In genomic region chrX:123732679-123733363, GRCh38 we compare ENCODE assay signal across 1 cellular context.
A peak's percentile ranks its signal among the peaks of the same experiment; 100 is the strongest.
TF ChIP-seq lines count a peak whose summit lies in the region.

Gene THOC2, minus strand, starts transcription at chrX:123733052. Its CDS starts 30 bp downstream, at chrX:123733022.

TF ChIP-seq in K562, 482 proteins besides CTCF, POLR2A, EP300 and RAD21 (continued from another document and continues in another):
- TF ChIP-seq, protein P1, sequence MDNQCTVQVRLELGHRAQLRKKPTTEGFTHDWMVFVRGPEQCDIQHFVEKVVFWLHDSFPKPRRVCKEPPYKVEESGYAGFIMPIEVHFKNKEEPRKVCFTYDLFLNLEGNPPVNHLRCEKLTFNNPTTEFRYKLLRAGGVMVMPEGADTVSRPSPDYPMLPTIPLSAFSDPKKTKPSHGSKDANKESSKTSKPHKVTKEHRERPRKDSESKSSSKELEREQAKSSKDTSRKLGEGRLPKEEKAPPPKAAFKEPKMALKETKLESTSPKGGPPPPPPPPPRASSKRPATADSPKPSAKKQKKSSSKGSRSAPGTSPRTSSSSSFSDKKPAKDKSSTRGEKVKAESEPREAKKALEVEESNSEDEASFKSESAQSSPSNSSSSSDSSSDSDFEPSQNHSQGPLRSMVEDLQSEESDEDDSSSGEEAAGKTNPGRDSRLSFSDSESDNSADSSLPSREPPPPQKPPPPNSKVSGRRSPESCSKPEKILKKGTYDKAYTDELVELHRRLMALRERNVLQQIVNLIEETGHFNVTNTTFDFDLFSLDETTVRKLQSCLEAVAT (IDR thresholded peaks at IDR 0.05) = no peak
- 0 out of 2 replicates have a peak, but pooled peaks have one; percentile 22 for TF ChIP-seq TEAD4 (IDR thresholded peaks at IDR 0.05; ENCODE audit: low read length)
- no peak for TF ChIP-seq TEAD4 (CRISPR knock-in tag; IDR thresholded peaks at IDR 0.05; ENCODE audit: borderline replicate concordance)
- TF ChIP-seq FOS (IDR thresholded peaks at IDR 0.05; ENCODE audit: extremely low read depth, insufficient read length) = no peak
- TF ChIP-seq HDAC1 (IDR thresholded peaks at IDR 0.05) = peak in 1 of 2 experiments; percentile 53; a peak in 1 of 4 replicates
- TF ChIP-seq HDGF (IDR thresholded peaks at IDR 0.05) = no peak
- TF ChIP-seq TAF1 (IDR thresholded peaks at IDR 0.05; ENCODE audit: control insufficient read depth, extremely low read depth, insufficient read depth, low read length, severe bottlenecking) = peak; percentile 90
- TF ChIP-seq SIN3A (IDR thresholded peaks at IDR 0.05; ENCODE audit: borderline replicate concordance in 2 of 2, control insufficient read depth in 1 of 2, low read depth in 2 of 2, low read length in 2 of 2) = peak in 1 of 2 experiments; percentile 11; a peak in 1 of 4 replicates
- no peak for TF ChIP-seq ZNF655 (CRISPR knock-in tag; IDR thresholded peaks at IDR 0.05)
- TF ChIP-seq ATF1 (CRISPR knock-in tag; IDR thresholded peaks at IDR 0.05) = no peak
- TF ChIP-seq ATF1 (tag; IDR thresholded peaks at IDR 0.05) = peak; percentile 79
- 0 out of 2 replicates have a peak, but pooled peaks have one; percentile 41 for TF ChIP-seq MTA2 (IDR thresholded peaks at IDR 0.05; ENCODE audit: low read depth)
- TF ChIP-seq, protein P2, sequence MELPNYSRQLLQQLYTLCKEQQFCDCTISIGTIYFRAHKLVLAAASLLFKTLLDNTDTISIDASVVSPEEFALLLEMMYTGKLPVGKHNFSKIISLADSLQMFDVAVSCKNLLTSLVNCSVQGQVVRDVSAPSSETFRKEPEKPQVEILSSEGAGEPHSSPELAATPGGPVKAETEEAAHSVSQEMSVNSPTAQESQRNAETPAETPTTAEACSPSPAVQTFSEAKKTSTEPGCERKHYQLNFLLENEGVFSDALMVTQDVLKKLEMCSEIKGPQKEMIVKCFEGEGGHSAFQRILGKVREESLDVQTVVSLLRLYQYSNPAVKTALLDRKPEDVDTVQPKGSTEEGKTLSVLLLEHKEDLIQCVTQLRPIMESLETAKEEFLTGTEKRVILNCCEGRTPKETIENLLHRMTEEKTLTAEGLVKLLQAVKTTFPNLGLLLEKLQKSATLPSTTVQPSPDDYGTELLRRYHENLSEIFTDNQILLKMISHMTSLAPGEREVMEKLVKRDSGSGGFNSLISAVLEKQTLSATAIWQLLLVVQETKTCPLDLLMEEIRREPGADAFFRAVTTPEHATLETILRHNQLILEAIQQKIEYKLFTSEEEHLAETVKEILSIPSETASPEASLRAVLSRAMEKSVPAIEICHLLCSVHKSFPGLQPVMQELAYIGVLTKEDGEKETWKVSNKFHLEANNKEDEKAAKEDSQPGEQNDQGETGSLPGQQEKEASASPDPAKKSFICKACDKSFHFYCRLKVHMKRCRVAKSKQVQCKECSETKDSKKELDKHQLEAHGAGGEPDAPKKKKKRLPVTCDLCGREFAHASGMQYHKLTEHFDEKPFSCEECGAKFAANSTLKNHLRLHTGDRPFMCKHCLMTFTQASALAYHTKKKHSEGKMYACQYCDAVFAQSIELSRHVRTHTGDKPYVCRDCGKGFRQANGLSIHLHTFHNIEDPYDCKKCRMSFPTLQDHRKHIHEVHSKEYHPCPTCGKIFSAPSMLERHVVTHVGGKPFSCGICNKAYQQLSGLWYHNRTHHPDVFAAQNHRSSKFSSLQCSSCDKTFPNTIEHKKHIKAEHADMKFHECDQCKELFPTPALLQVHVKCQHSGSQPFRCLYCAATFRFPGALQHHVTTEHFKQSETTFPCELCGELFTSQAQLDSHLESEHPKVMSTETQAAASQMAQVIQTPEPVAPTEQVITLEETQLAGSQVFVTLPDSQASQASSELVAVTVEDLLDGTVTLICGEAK (IDR thresholded peaks at IDR 0.05) = peak; percentile 52
- TF ChIP-seq, protein P2 (CRISPR knock-in tag; IDR thresholded peaks at IDR 0.05) = no peak
- TF ChIP-seq DPF2 (IDR thresholded peaks at IDR 0.05) = no peak; the same call in 1 of the 2 replicates
- peak; percentile 68 for TF ChIP-seq POLR2H (tag; IDR thresholded peaks at IDR 0.05; ENCODE audit: low read depth)
- 0 out of 2 replicates have a peak, but pooled peaks have one; percentile 46 for TF ChIP-seq CHD2 (IDR thresholded peaks at IDR 0.05; ENCODE audit: low read depth, low read length)
- TF ChIP-seq ID3 (CRISPR knock-in tag; IDR thresholded peaks at IDR 0.05) = no peak
- TF ChIP-seq ID3 (tag; IDR thresholded peaks at IDR 0.05) = peak; percentile 10; the same call in 1 of the 2 replicates
- peak; percentile 48; the same call in 1 of the 2 replicates for TF ChIP-seq GTF2E2 (tag; IDR thresholded peaks at IDR 0.05)
- peak; percentile 96 for TF ChIP-seq NR2C2 (CRISPR knock-in tag; IDR thresholded peaks at IDR 0.05)
- TF ChIP-seq NR2C2 (tag; IDR thresholded peaks at IDR 0.05) = peak; percentile 99
- TF ChIP-seq ARID2 (IDR thresholded peaks at IDR 0.05) = no peak
- TF ChIP-seq GATAD2A (IDR thresholded peaks at IDR 0.05) = peak; percentile 54; the same call in 1 of the 2 replicates
- TF ChIP-seq NCOA1 (IDR thresholded peaks at IDR 0.05; ENCODE audit: low read depth) = peak; percentile 41; the same call in 1 of the 2 replicates
- TF ChIP-seq, protein P3, sequence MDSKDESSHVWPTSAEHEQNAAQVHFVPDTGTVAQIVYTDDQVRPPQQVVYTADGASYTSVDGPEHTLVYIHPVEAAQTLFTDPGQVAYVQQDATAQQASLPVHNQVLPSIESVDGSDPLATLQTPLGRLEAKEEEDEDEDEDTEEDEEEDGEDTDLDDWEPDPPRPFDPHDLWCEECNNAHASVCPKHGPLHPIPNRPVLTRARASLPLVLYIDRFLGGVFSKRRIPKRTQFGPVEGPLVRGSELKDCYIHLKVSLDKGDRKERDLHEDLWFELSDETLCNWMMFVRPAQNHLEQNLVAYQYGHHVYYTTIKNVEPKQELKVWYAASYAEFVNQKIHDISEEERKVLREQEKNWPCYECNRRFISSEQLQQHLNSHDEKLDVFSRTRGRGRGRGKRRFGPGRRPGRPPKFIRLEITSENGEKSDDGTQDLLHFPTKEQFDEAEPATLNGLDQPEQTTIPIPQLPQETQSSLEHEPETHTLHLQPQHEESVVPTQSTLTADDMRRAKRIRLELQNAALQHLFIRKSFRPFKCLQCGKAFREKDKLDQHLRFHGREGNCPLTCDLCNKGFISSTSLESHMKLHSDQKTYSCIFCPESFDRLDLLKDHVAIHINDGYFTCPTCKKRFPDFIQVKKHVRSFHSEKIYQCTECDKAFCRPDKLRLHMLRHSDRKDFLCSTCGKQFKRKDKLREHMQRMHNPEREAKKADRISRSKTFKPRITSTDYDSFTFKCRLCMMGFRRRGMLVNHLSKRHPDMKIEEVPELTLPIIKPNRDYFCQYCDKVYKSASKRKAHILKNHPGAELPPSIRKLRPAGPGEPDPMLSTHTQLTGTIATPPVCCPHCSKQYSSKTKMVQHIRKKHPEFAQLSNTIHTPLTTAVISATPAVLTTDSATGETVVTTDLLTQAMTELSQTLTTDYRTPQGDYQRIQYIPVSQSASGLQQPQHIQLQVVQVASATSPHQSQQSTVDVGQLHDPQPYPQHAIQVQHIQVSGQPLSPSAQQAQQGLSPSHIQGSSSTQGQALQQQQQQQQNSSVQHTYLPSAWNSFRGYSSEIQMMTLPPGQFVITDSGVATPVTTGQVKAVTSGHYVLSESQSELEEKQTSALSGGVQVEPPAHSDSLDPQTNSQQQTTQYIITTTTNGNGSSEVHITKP (IDR thresholded peaks at IDR 0.05; ENCODE audit: partially characterized antibody) = peak; percentile 9
- no peak for TF ChIP-seq ZNF407 (IDR thresholded peaks at IDR 0.05; ENCODE audit: low read depth)
- peak; percentile 97 for TF ChIP-seq NR2C1 (IDR thresholded peaks at IDR 0.05)
- peak; percentile 98 for TF ChIP-seq NR2C1 (tag; IDR thresholded peaks at IDR 0.05)
- peak; percentile 24; the same call in 1 of the 2 replicates for TF ChIP-seq FOXM1 (IDR thresholded peaks at IDR 0.05; ENCODE audit: low read depth)
- no peak for TF ChIP-seq FOXM1 (CRISPR knock-in tag; IDR thresholded peaks at IDR 0.05; ENCODE audit: low read depth)
- peak; percentile 95 for TF ChIP-seq TAF9B (IDR thresholded peaks at IDR 0.05; ENCODE audit: partially characterized antibody)
- no peak for TF ChIP-seq MEF2D (tag; conservative IDR thresholded peaks at IDR 0.05; ENCODE audit: low read depth)
- TF ChIP-seq ATF7 (IDR thresholded peaks at IDR 0.05) = peak; percentile 40; the same call in 1 of the 2 replicates
- peak; percentile 68 for TF ChIP-seq ZNF143 (CRISPR knock-in tag; IDR thresholded peaks at IDR 0.05)
- TF ChIP-seq SIN3B (IDR thresholded peaks at IDR 0.05; ENCODE audit: low read depth) = peak; percentile 82
